ENCODE assay signal across 10 cellular contexts in the genomic region with DNA sequence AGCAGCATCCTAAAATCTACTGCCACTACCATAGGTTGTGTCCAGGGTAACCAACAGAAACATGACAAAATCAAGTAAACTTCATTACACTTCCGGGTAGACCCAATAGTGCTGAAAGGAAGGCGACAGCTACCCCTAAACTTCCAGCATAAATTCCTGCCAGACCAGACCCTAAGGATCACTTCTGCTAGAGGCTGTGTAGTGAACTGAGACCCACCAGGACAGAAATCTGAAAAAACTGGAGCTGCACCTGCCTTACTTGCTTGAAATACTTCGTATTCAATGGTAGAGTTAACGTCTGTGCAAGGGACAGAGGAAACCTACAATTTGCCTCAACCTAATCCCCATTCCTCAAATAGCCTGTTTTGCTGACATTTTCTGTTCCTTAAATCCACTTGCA. TPM values are rescaled to one million over a fixed set of nuclear protein-coding genes. Genes with fewer than 3 reads are reported as not detected.
DNase-seq lines count a peak whose midpoint lies in the region; ATAC-seq and TF ChIP-seq lines count a peak whose summit lies in the region.
"Had no signal": no experiment of that assay in that cellular context is flagged by ENCODE, and none has a peak within 500 bp of the region (broad histone marks: within the 10 kb centered on the region; RNA-seq: fewer than 3 reads in every experiment).

No MANE protein-coding gene starts in this region.

- TF ChIP-seq CTCF in CD14-positive monocyte (IDR thresholded peaks at IDR 0.05) (no peak), HFF-Myc (IDR thresholded peaks at IDR 0.05; ENCODE audit: low read depth, low read length, missing control alignments) (no peak)

- H3K23ac ChIP-seq in mesendoderm (ENCODE audit: low read length): no peak overlapping the region

- H3K27ac ChIP-seq in mesendoderm (ENCODE audit: low read depth, low read length): no peak overlapping the region

- H3K36me3 ChIP-seq in mesendoderm (ENCODE audit: control insufficient read depth, insufficient read depth, low read length): peaks cover 2% of the 10 kb centered on the region

- peaks cover 43% of the 10 kb centered on the region for H3K79me2 ChIP-seq in mesendoderm (ENCODE audit: control insufficient read depth, insufficient read depth, low read length)

- no peak overlapping the region for H3K9ac ChIP-seq in mesendoderm (ENCODE audit: low read length)

- no peak overlapping the region for H3K4me2 ChIP-seq in mesendoderm (ENCODE audit: low read length)

- H3K27ac Mint-ChIP-seq in CD14-positive monocyte: peak overlapping the region; percentile 97 to 98 (median 98)
- H3K27ac Mint-ChIP-seq in activated CD8-positive, alpha-beta T cell treated with anti-CD3 and anti-CD28 coated beads, Interleukin-2, amount 10 ng/mL, durations not matched to agents 7 days and 5 days: peak overlapping the region; percentile 98

- peak overlapping the region; percentile 2 to 86 for H3K4me3 Mint-ChIP-seq in CD14-positive monocyte
- peak overlapping the region; percentile 85 for H3K4me3 Mint-ChIP-seq in activated CD8-positive, alpha-beta T cell treated with anti-CD3 and anti-CD28 coated beads, Interleukin-2, amount 10 ng/mL, durations not matched to agents 7 days and 5 days

- no peaks in the 10 kb centered on the region for H3K9me3 Mint-ChIP-seq in CD14-positive monocyte
- no peaks in the 10 kb centered on the region for H3K9me3 Mint-ChIP-seq in activated CD8-positive, alpha-beta T cell treated with anti-CD3 and anti-CD28 coated beads, Interleukin-2, amount 10 ng/mL, durations not matched to agents 7 days and 5 days (ENCODE audit: insufficient read depth)

- ATAC-seq in activated CD8-positive, alpha-beta T cell treated with anti-CD3 and anti-CD28 coated beads, Interleukin-2, amount 10 ng/mL, durations not matched to agents 7 days and 5 days: no peak
- no peak for ATAC-seq in GM21529 (IDR thresholded peaks at IDR 0.05; ENCODE audit: unreplicated experiment)
- ATAC-seq in GM18520 (IDR thresholded peaks at IDR 0.05; ENCODE audit: unreplicated experiment): no peak

- H3K4me1 Mint-ChIP-seq in CD14-positive monocyte: peaks cover 53% of the 10 kb centered on the region
- peaks cover 80% of the 10 kb centered on the region for H3K4me1 Mint-ChIP-seq in activated CD8-positive, alpha-beta T cell treated with anti-CD3 and anti-CD28 coated beads, Interleukin-2, amount 10 ng/mL, durations not matched to agents 7 days and 5 days (ENCODE audit: low read depth)

- no peak overlapping the region for H3K18ac ChIP-seq in mesendoderm (ENCODE audit: low read length)

- no CpG with 5 or more reads among the region's 4 CpGs for WGBS in mesendoderm (ENCODE audit: extremely low coverage, insufficient coverage, low lambda C conversion rate)

- H4K8ac ChIP-seq in mesendoderm (ENCODE audit: low read depth, low read length): peak overlapping the region; percentile 98

- H2BK15ac ChIP-seq in mesendoderm (replicated peaks; ENCODE audit: low read depth): no peak overlapping the region

- H4K5ac ChIP-seq in mesendoderm (ENCODE audit: low read length): no peak overlapping the region

- POLR2A ChIA-PET in activated CD8-positive, alpha-beta T cell treated with anti-CD3 and anti-CD28 coated beads, Interleukin-2, amount 10 ng/mL, durations not matched to agents 7 days and 5 days (lab: Charles Lee): no interaction called here

- H3K36me3 Mint-ChIP-seq in CD14-positive monocyte: peaks cover 19 to 20% of the 10 kb centered on the region in 2 donors
- peaks cover 84% of the 10 kb centered on the region for H3K36me3 Mint-ChIP-seq in activated CD8-positive, alpha-beta T cell treated with anti-CD3 and anti-CD28 coated beads, Interleukin-2, amount 10 ng/mL, durations not matched to agents 7 days and 5 days (ENCODE audit: low read depth)

- no peak overlapping the region for H3K56ac ChIP-seq in mesendoderm (ENCODE audit: low read length)

- no peak overlapping the region for H3K4ac ChIP-seq in mesendoderm (ENCODE audit: low read depth, low read length)

- intact Hi-C loops in CD14-positive monocyte (cut with micrococcal nuclease): loop anchor here (5.0 to 10.0 kb wide), 4 partner anchors 65 to 230 kb away; no protein-coding TSS in a partner anchor

- H3K27me3 ChIP-seq in mesendoderm (ENCODE audit: insufficient read depth, low read length, poor library complexity): no peaks in the 10 kb centered on the region

- no peak overlapping the region for H2AK5ac ChIP-seq in mesendoderm (ENCODE audit: low read length)

- DNase-seq in CD14-positive monocyte (ENCODE audit: low spot score): no peak
- DNase-seq in HFF-Myc (ENCODE audit: extremely low read depth, low read depth): no peak
- DNase-seq in activated CD8-positive, alpha-beta T cell treated with anti-CD3 and anti-CD28 coated beads, Interleukin-2, amount 10 ng/mL, durations not matched to agents 7 days and 5 days: no peak
- peak; percentile 16 for DNase-seq in mesendoderm
- DNase-seq in NCI-H1105 (lab: John Stamatoyannopoulos, UW): no peak
- no peak for DNase-seq in UCSD-AML1 (lab: John Stamatoyannopoulos, UW; ENCODE audit: unreplicated experiment)
- DNase-seq: activated gamma-delta T cell treated with Interleukin-2 at 50 U/mL for 16 hours, NCI-H146 had no signal

- peak overlapping the region; percentile 48 for H3K4me3 ChIP-seq in HFF-Myc (replicated peaks; ENCODE audit: low read depth, low read length)
- H3K4me3 ChIP-seq in mesendoderm (ENCODE audit: low read length): no peak overlapping the region

- H2BK120ac ChIP-seq in mesendoderm (ENCODE audit: low read depth, low read length): no peak overlapping the region

- no peaks in the 10 kb centered on the region for H3K79me1 ChIP-seq in mesendoderm (ENCODE audit: low read length)

- H3K4me1 ChIP-seq in mesendoderm (ENCODE audit: control insufficient read depth, low read depth, low read length): no peaks in the 10 kb centered on the region

- H3K27me3 Mint-ChIP-seq in CD14-positive monocyte (ENCODE audit: low read depth in 3 of 3): no peaks in the 10 kb centered on the region
- no peaks in the 10 kb centered on the region for H3K27me3 Mint-ChIP-seq in activated CD8-positive, alpha-beta T cell treated with anti-CD3 and anti-CD28 coated beads, Interleukin-2, amount 10 ng/mL, durations not matched to agents 7 days and 5 days (ENCODE audit: low read depth)

- CTCF ChIA-PET in activated CD8-positive, alpha-beta T cell treated with anti-CD3 and anti-CD28 coated beads, Interleukin-2, amount 10 ng/mL, durations not matched to agents 7 days and 5 days (lab: Charles Lee): interaction anchor here (1.2 to 1.5 kb wide), 2 partner anchors 10 to 232 kb away, joined by 3 to 4 read pairs; no protein-coding TSS in a partner anchor

- no peak overlapping the region for H2BK5ac ChIP-seq in mesendoderm (ENCODE audit: low read length)

RNA-seq across cellular contexts. Expression of a gene that starts 1.0 kb away (rescaled TPM):
- 1 to 10 TPM; 8.6 to 9.8 TPM for polyA plus RNA-seq in CD14-positive monocyte
- 10 to 100 TPM; 35.8 to 37.5 TPM for total RNA-seq in activated CD8-positive, alpha-beta T cell treated with anti-CD3 and anti-CD28 coated beads, Interleukin-2, amount 10 ng/mL, durations not matched to agents 7 days and 5 days
- 68.8 TPM for polyA plus RNA-seq in mesendoderm (2013, experiment 1 of 2)
- 61.8 TPM for polyA plus RNA-seq in mesendoderm (2013, experiment 2 of 2)

RNA-seq across cellular contexts. Expression of a gene that starts 6.3 kb away (rescaled TPM):
- polyA plus RNA-seq in CD14-positive monocyte: 10 to 100 TPM; 12.3 to 14.5 TPM
- 100 to 1,000 TPM; 204 TPM for total RNA-seq in activated CD8-positive, alpha-beta T cell treated with anti-CD3 and anti-CD28 coated beads, Interleukin-2, amount 10 ng/mL, durations not matched to agents 7 days and 5 days
- polyA plus RNA-seq in mesendoderm (2013, experiment 1 of 2): 167 TPM
- 169 TPM for polyA plus RNA-seq in mesendoderm (2013, experiment 2 of 2)
